29 cellular contexts compared by ENCODE assay signal in the genomic region with DNA sequence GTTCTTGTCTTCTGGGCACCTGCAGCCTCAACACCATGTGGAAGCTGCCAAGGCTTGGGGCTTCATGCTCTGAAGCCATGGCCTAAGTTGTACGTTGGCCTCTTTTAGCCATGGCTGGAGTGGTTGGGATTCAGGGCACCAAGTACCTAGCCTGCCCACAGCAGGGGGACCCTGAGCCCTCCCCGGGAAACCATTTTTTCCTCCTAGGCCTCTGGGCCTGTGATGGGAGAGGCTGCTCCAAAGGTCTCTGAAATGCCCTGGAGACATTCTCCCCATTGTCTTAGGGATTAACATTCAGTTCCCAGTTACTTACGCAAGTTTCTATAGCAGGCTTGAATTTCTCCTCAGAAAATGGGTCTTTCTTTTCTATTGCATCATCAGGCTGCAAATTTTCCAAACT.
"Had no signal": no experiment of that assay in that cellular context is flagged by ENCODE, and none has a peak within 500 bp of the region (broad histone marks: within the 10 kb centered on the region; RNA-seq: fewer than 3 reads in every experiment).

No MANE protein-coding gene starts in this region.

- ATAC-seq: stimulated activated effector memory CD8-positive, alpha-beta T cell treated with anti-CD3 and anti-CD28 coated beads, Interleukin-12 subunit alpha, Interleukin-12 subunit beta, amount 100 ng/mL, for 72 hours; stimulated activated memory B cell treated with anti-CD40 and anti-IgM and Interleukin-4, amounts not matched to agents 10 μg/mL and 1 μg/mL and 100 μg/mL, for 72 hours; stimulated activated naive B cell treated with anti-CD40 and anti-IgM and Interleukin-4, amounts not matched to agents 10 μg/mL and 1 μg/mL and 100 μg/mL, for 72 hours; stimulated activated naive CD8-positive, alpha-beta T cell treated with anti-CD3 and anti-CD28 coated beads, Interleukin-15, amount 100 ng/mL, for 72 hours; stimulated activated naive CD8-positive, alpha-beta T cell treated with anti-CD3 and anti-CD28 coated beads, Interleukin-15, Interleukin-2, amounts not matched to agents 100 U/mL and 50 U/mL, for 24 hours; upper lobe of right lung had no signal

- H3K27me3 Mint-ChIP-seq: stimulated activated memory B cell treated with anti-CD40 and anti-IgM and Interleukin-4, amounts not matched to agents 10 μg/mL and 1 μg/mL and 100 μg/mL, for 72 hours; stimulated activated naive B cell treated with anti-CD40 and anti-IgM and Interleukin-4, amounts not matched to agents 10 μg/mL and 1 μg/mL and 100 μg/mL, for 72 hours; stimulated activated naive CD8-positive, alpha-beta T cell treated with anti-CD3 and anti-CD28 coated beads, Interleukin-15, amount 100 ng/mL, for 72 hours; stimulated activated naive CD8-positive, alpha-beta T cell treated with anti-CD3 and anti-CD28 coated beads, Interleukin-15, Interleukin-2, amounts not matched to agents 100 ng/mL and 50 ng/mL, for 24 hours; type B pancreatic cell had no signal

- H3K4me3 ChIP-seq: stomach, suprapubic skin, testis, thoracic aorta, thyroid gland, tibial artery, tibial nerve, transverse colon, upper lobe of left lung, upper lobe of right lung, uterus, vagina had no signal

- H3K27ac Mint-ChIP-seq: stimulated activated effector memory CD8-positive, alpha-beta T cell treated with anti-CD3 and anti-CD28 coated beads, Interleukin-12 subunit alpha, Interleukin-12 subunit beta, amount 100 ng/mL, for 72 hours; stimulated activated memory B cell treated with anti-CD40 and anti-IgM and Interleukin-4, amounts not matched to agents 10 μg/mL and 1 μg/mL and 100 μg/mL, for 72 hours; stimulated activated naive B cell treated with anti-CD40 and anti-IgM and Interleukin-4, amounts not matched to agents 10 μg/mL and 1 μg/mL and 100 μg/mL, for 72 hours; stimulated activated naive CD8-positive, alpha-beta T cell treated with anti-CD3 and anti-CD28 coated beads, Interleukin-15, amount 100 ng/mL, for 72 hours; stimulated activated naive CD8-positive, alpha-beta T cell treated with anti-CD3 and anti-CD28 coated beads, Interleukin-15, Interleukin-2, amounts not matched to agents 100 ng/mL and 50 ng/mL, for 24 hours; type B pancreatic cell had no signal

- H3K4me1 ChIP-seq: stomach, suprapubic skin, testis, thyroid gland, tibial artery, tibial nerve, transverse colon, upper lobe of left lung, upper lobe of right lung, uterus, vagina had no signal

- H3K9me3 Mint-ChIP-seq: stimulated activated effector memory CD8-positive, alpha-beta T cell treated with anti-CD3 and anti-CD28 coated beads, Interleukin-12 subunit alpha, Interleukin-12 subunit beta, amount 100 ng/mL, for 72 hours had no signal

- FAIRE-seq: urothelium cell line had no signal

- H3K36me3 ChIP-seq: stomach, suprapubic skin, thoracic aorta, thyroid gland, tibial artery, tibial nerve, transverse colon, upper lobe of left lung, upper lobe of right lung, uterus, vagina had no signal

- H3K27ac ChIP-seq: stomach, suprapubic skin, testis, thoracic aorta, thyroid gland, tibial artery, tibial nerve, transverse colon, upper lobe of left lung, upper lobe of right lung, uterus, vagina had no signal

- H3K36me3 Mint-ChIP-seq: stimulated activated effector memory CD8-positive, alpha-beta T cell treated with anti-CD3 and anti-CD28 coated beads, Interleukin-12 subunit alpha, Interleukin-12 subunit beta, amount 100 ng/mL, for 72 hours; stimulated activated memory B cell treated with anti-CD40 and anti-IgM and Interleukin-4, amounts not matched to agents 10 μg/mL and 1 μg/mL and 100 μg/mL, for 72 hours; stimulated activated naive B cell treated with anti-CD40 and anti-IgM and Interleukin-4, amounts not matched to agents 10 μg/mL and 1 μg/mL and 100 μg/mL, for 72 hours had no signal

- H3K4me3 Mint-ChIP-seq: stimulated activated effector memory CD8-positive, alpha-beta T cell treated with anti-CD3 and anti-CD28 coated beads, Interleukin-12 subunit alpha, Interleukin-12 subunit beta, amount 100 ng/mL, for 72 hours; stimulated activated memory B cell treated with anti-CD40 and anti-IgM and Interleukin-4, amounts not matched to agents 10 μg/mL and 1 μg/mL and 100 μg/mL, for 72 hours; stimulated activated naive B cell treated with anti-CD40 and anti-IgM and Interleukin-4, amounts not matched to agents 10 μg/mL and 1 μg/mL and 100 μg/mL, for 72 hours; stimulated activated naive CD8-positive, alpha-beta T cell treated with anti-CD3 and anti-CD28 coated beads, Interleukin-15, amount 100 ng/mL, for 72 hours; stimulated activated naive CD8-positive, alpha-beta T cell treated with anti-CD3 and anti-CD28 coated beads, Interleukin-15, Interleukin-2, amounts not matched to agents 100 ng/mL and 50 ng/mL, for 24 hours; type B pancreatic cell had no signal

- H3K27me3 ChIP-seq: suprapubic skin, testis, thyroid gland, tibial artery, tibial nerve, transverse colon, upper lobe of left lung, upper lobe of right lung, uterus, vagina had no signal

- H3K9me3 ChIP-seq: suprapubic skin, testis, thoracic aorta, thyroid gland, tibial artery, tibial nerve, transverse colon, upper lobe of right lung, uterus, vagina had no signal

- DNase-seq: stimulated activated CD4-positive, alpha-beta T cell treated with anti-CD3 and anti-CD28 coated beads, Interleukin-2, amount 100 ng/mL, for 48 hours; stimulated activated CD4-positive, alpha-beta T cell treated with anti-CD3 and anti-CD28 coated beads, Interleukin-4, amount 100 ng/mL, for 1 hour; stimulated activated CD4-positive, alpha-beta T cell treated with anti-CD3 and anti-CD28 coated beads, Interleukin-4, amount 100 ng/mL, for 24 hours; stimulated activated CD4-positive, alpha-beta T cell treated with anti-CD3 and anti-CD28 coated beads, Interleukin-4, amount 100 ng/mL, for 4 hours; stimulated activated CD8-positive, alpha-beta memory T cell treated with anti-CD3 and anti-CD28 coated beads, Interleukin-4, amount 100 ng/mL, for 48 hours; stimulated activated naive B cell treated with anti-CD40 and anti-IgM and Interleukin-4, amounts not matched to agents 10 μg/mL and 1 μg/mL and 100 μg/mL, for 72 hours; stimulated activated naive CD4-positive, alpha-beta T cell; stimulated activated naive CD4-positive, alpha-beta T cell treated with Interleukin-2 at 50 U/mL for 16 hours; stimulated activated naive CD8-positive, alpha-beta T cell treated with anti-CD3 and anti-CD28 coated beads, Interleukin-15, amount 100 ng/mL, for 72 hours; stimulated activated naive CD8-positive, alpha-beta T cell treated with anti-CD3 and anti-CD28 coated beads, Interleukin-15, Interleukin-2, amounts not matched to agents 100 U/mL and 50 U/mL, for 24 hours; stomach; substantia nigra; testis; thyroid gland; tibial artery; transverse colon; trophoblast cell; upper lobe of left lung; upper lobe of right lung; uterus had no signal

- H3K4me1 Mint-ChIP-seq: stimulated activated effector memory CD8-positive, alpha-beta T cell treated with anti-CD3 and anti-CD28 coated beads, Interleukin-12 subunit alpha, Interleukin-12 subunit beta, amount 100 ng/mL, for 72 hours; stimulated activated memory B cell treated with anti-CD40 and anti-IgM and Interleukin-4, amounts not matched to agents 10 μg/mL and 1 μg/mL and 100 μg/mL, for 72 hours; stimulated activated naive B cell treated with anti-CD40 and anti-IgM and Interleukin-4, amounts not matched to agents 10 μg/mL and 1 μg/mL and 100 μg/mL, for 72 hours; stimulated activated naive CD8-positive, alpha-beta T cell treated with anti-CD3 and anti-CD28 coated beads, Interleukin-15, amount 100 ng/mL, for 72 hours had no signal
